Comparison of ENCODE assay signal across 17 cellular contexts in the genomic region with DNA sequence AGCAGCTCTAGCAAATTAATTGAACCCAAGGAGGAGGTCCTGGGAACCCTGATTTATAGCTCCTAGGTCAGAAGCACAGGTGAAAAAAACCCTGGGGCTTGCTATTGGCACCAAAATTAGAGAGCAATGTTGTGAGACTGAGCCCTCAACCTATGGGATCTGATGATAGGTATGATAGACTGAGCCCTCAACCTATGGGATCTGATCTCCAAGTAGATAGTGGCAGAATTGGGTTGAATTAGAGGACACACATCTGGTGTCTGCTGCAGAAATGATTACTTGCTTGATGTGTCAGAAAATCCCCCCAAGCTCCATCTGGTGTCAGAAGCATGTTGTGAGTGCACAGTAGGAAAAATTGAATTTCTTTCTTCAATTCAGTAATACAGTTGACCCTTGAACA.
"Had no signal": no experiment of that assay in that cellular context is flagged by ENCODE, and none has a peak within 500 bp of the region (broad histone marks: within the 10 kb centered on the region; RNA-seq: fewer than 3 reads in every experiment).

No MANE protein-coding gene starts in this region.

- H3K27me3 ChIP-seq: adrenal gland, uterus had no signal

- H3K27ac ChIP-seq: adrenal gland, esophagus squamous epithelium, prostate gland, transverse colon, uterus had no signal

- H3K4me1 ChIP-seq: adrenal gland, transverse colon, uterus had no signal

- ATAC-seq: activated CD4-positive, CD25-positive, alpha-beta regulatory T cell treated with anti-CD3 and anti-CD28 coated beads, Interleukin-2, amount 50 U/mL, for 24 hours; activated naive CD4-positive, alpha-beta T cell treated with anti-CD3 and anti-CD28 coated beads, Interleukin-2, amount 50 U/mL, for 72 hours; activated T-cell treated with anti-CD3 and anti-CD28 coated beads, Interleukin-2, amount 50 U/mL, for 72 hours; naive thymus-derived CD4-positive, alpha-beta T cell; right cardiac atrium had no signal

- H3K4me3 ChIP-seq: adrenal gland, esophagus squamous epithelium, prostate gland, transverse colon, uterus had no signal

- DNase-seq: activated CD4-positive, alpha-beta T cell treated with anti-CD3 and anti-CD28 coated beads, Interleukin-2, amount 50 U/mL, for 1 hour; activated CD8-positive, alpha-beta memory T cell treated with anti-CD3 and anti-CD28 coated beads for 24 hours; activated CD8-positive, alpha-beta memory T cell treated with anti-CD3 and anti-CD28 coated beads, Interleukin-2, amount 50 U/mL, for 48 hours; activated gamma-delta T cell; activated T-cell treated with anti-CD3 and anti-CD28 coated beads, Interleukin-2, amount 50 U/mL, for 72 hours; adrenal gland; effector memory CD4-positive, alpha-beta T cell; esophagus squamous epithelium; mesenchymal stem cell; naive thymus-derived CD4-positive, alpha-beta T cell; right cardiac atrium; T1000; transverse colon; uterus had no signal

- H3K36me3 ChIP-seq: adrenal gland, esophagus squamous epithelium, prostate gland, transverse colon, uterus had no signal
